ENCODE assay signal across 8 cellular contexts in genomic region chr6:62286470-62286843, GRCh38. TPM values are rescaled to one million over a fixed set of nuclear protein-coding genes. Genes with fewer than 3 reads are reported as not detected.
DNase-seq lines count a peak whose midpoint lies in the region; ATAC-seq and TF ChIP-seq lines count a peak whose summit lies in the region.

No MANE protein-coding gene starts in this region.

- DNase-seq in ascending aorta (ENCODE audit: low spot score in 2 of 2) (no peak), neural progenitor cell (ENCODE audit: low spot score) (no peak), pons (ENCODE audit: low spot score) (no peak), ACHN (no peak), COLO829 (ENCODE audit: low spot score) (no peak), aorta (no peak)

- no peak overlapping the region for H3K9ac ChIP-seq in neural progenitor cell

- H3K36me3 ChIP-seq in ascending aorta, result no peaks in the 10 kb centered on the region
- no peaks in the 10 kb centered on the region for H3K36me3 ChIP-seq in neural progenitor cell
- no peaks in the 10 kb centered on the region for H3K36me3 ChIP-seq in aorta (ENCODE audit: control insufficient read depth in 1 of 2, insufficient read depth in 2 of 2, low read length in 1 of 2)

- H2AFZ ChIP-seq in neural progenitor cell (replicated peaks), result peak overlapping the region; percentile 98

- TF ChIP-seq CTCF in ascending aorta (IDR thresholded peaks at IDR 0.05), result no peak
- no peak for TF ChIP-seq CTCF in neural progenitor cell (IDR thresholded peaks at IDR 0.05)

- in situ Hi-C loops in ACHN (cut with HindIII; ENCODE audit: low pct_ligation_motif_present, low pct_unique_long_range_greater_than_20kb, low sequenced_read_pairs), result no loop called here

- ATAC-seq in GM18511 (IDR thresholded peaks at IDR 0.05; ENCODE audit: unreplicated experiment) (peak; percentile 23), HG02588 (IDR thresholded peaks at IDR 0.05; ENCODE audit: unreplicated experiment) (peak; percentile 5), aorta (ENCODE audit: low FRiP score) (no peak)

- H4K20me1 ChIP-seq in neural progenitor cell (ENCODE audit: low read depth), result no peaks in the 10 kb centered on the region

- no peaks in the 10 kb centered on the region for H3F3A ChIP-seq in neural progenitor cell (ENCODE audit: low read depth)

- H3K4me3 ChIP-seq in ascending aorta (peak overlapping the region; percentile 53 to 57), neural progenitor cell (peak overlapping the region; percentile 61), aorta (ENCODE audit: low read length in 2 of 2) (no peak overlapping the region)

- intact Hi-C loops in ascending aorta (cut with DNase I) (no loop called here), aorta (cut with DNase I) (no loop called here)

- H3K4me1 ChIP-seq in ascending aorta (no peaks in the 10 kb centered on the region), neural progenitor cell (peaks cover 18% of the 10 kb centered on the region), aorta (ENCODE audit: control insufficient read depth in 1 of 2, insufficient read depth in 2 of 2, low read length in 2 of 2) (no peaks in the 10 kb centered on the region)

- H3K9me3 ChIP-seq in ascending aorta, result no peaks in the 10 kb centered on the region
- no peaks in the 10 kb centered on the region for H3K9me3 ChIP-seq in neural progenitor cell (ENCODE audit: low read depth)
- no peaks in the 10 kb centered on the region for H3K9me3 ChIP-seq in aorta (ENCODE audit: control insufficient read depth, low read length)

- peaks cover 8% of the 10 kb centered on the region for H3K27me3 Mint-ChIP-seq in neural progenitor cell (ENCODE audit: insufficient read depth, low read depth)

- peak overlapping the region; percentile 91 for H3K4me2 ChIP-seq in neural progenitor cell

- peaks cover 39% of the 10 kb centered on the region for H3K79me2 ChIP-seq in neural progenitor cell (ENCODE audit: low read depth)

- H3K27me3 ChIP-seq in ascending aorta (no peaks in the 10 kb centered on the region), neural progenitor cell (peaks cover 36% of the 10 kb centered on the region), aorta (ENCODE audit: control insufficient read depth in 1 of 2, insufficient read depth in 2 of 2, low read length in 1 of 2) (no peaks in the 10 kb centered on the region)

- WGBS in aorta, 2 donors, result 2 to 4% methylated on average over 13 of the region's 13 CpGs

- no peak overlapping the region for H3K27ac ChIP-seq in ascending aorta
- no peak overlapping the region for H3K27ac ChIP-seq in neural progenitor cell
- H3K27ac ChIP-seq in aorta (ENCODE audit: low read depth in 1 of 2, low read length in 2 of 2), result no peak overlapping the region

- H3K4me1 Mint-ChIP-seq in neural progenitor cell, result peaks cover 17% of the 10 kb centered on the region

- peak overlapping the region; percentile 93 for H3K4me3 Mint-ChIP-seq in neural progenitor cell

- H3K36me3 Mint-ChIP-seq in neural progenitor cell, result no peaks in the 10 kb centered on the region

- H3K27ac Mint-ChIP-seq in neural progenitor cell, result peak overlapping the region; percentile 83

- H3K9me3 Mint-ChIP-seq in neural progenitor cell, result no peaks in the 10 kb centered on the region

RNA-seq across cellular contexts. Expression of gene KHDRBS2, which starts 0.4 kb away (rescaled TPM):
- total RNA-seq in ascending aorta (not detected), neural progenitor cell (ENCODE audit: low replicate concordance) (14.0 and 17.7 TPM in 2 replicates), aorta (under 1 TPM; 0.32 to 0.57 TPM)
- polyA plus RNA-seq in aorta, result not detected

Comparison
In these comparisons a context has a peak if more than half of its experiments do, and no peak if none do; other contexts are left out.
1. H3K4me3 ChIP-seq: peak in ascending aorta (2 of 2) and neural progenitor cell (single experiment); none in aorta (0 of 2).